ENCODE assay signal across 2 cellular contexts in genomic region chr1:53634571-53634979, GRCh38.
A peak's percentile ranks its signal among the peaks of the same experiment; 100 is the strongest.
TF ChIP-seq lines count a peak whose summit lies in the region.

No MANE protein-coding gene starts in this region.

TF ChIP-seq in HepG2, 621 proteins besides CTCF, POLR2A, EP300 and RAD21:
- TF ChIP-seq ZNF501 (CRISPR knock-in tag; IDR thresholded peaks at IDR 0.05), result no peak
- no peak for TF ChIP-seq YEATS4 (CRISPR knock-in tag; IDR thresholded peaks at IDR 0.05; ENCODE audit: borderline replicate concordance)
- TF ChIP-seq FIP1L1 (IDR thresholded peaks at IDR 0.05; ENCODE audit: borderline replicate concordance, insufficient read depth, low read depth, low read length), result no peak
- no peak for TF ChIP-seq ZSCAN30 (CRISPR knock-in tag; IDR thresholded peaks at IDR 0.05)
- TF ChIP-seq NONO (IDR thresholded peaks at IDR 0.05), result no peak
- no peak for TF ChIP-seq NONO (CRISPR knock-in tag; conservative IDR thresholded peaks at IDR 0.05)
- no peak for TF ChIP-seq ZNF20 (CRISPR knock-in tag; IDR thresholded peaks at IDR 0.05)
- TF ChIP-seq ZNF552 (CRISPR knock-in tag; IDR thresholded peaks at IDR 0.05; ENCODE audit: borderline replicate concordance), result no peak
- no peak for TF ChIP-seq HNF4A (CRISPR knock-in tag; IDR thresholded peaks at IDR 0.05)
- TF ChIP-seq KAT8 (CRISPR knock-in tag; IDR thresholded peaks at IDR 0.05), result no peak
- no peak for TF ChIP-seq SALL1 (CRISPR knock-in tag; IDR thresholded peaks at IDR 0.05)
- TF ChIP-seq HDAC1 (CRISPR knock-in tag; IDR thresholded peaks at IDR 0.05), result no peak
- TF ChIP-seq ZUFSP (CRISPR knock-in tag; IDR thresholded peaks at IDR 0.05; ENCODE audit: borderline replicate concordance), result no peak
- no peak for TF ChIP-seq ZNF503 (CRISPR knock-in tag; IDR thresholded peaks at IDR 0.05)
- no peak for TF ChIP-seq EEA1 (CRISPR knock-in tag; IDR thresholded peaks at IDR 0.05; ENCODE audit: borderline replicate concordance)
- no peak for TF ChIP-seq PHF5A (CRISPR knock-in tag; IDR thresholded peaks at IDR 0.05; ENCODE audit: low read depth, unreplicated experiment)
- no peak for TF ChIP-seq SNAPC4 (CRISPR knock-in tag; IDR thresholded peaks at IDR 0.05)
- no peak for TF ChIP-seq ZNF3 (CRISPR knock-in tag; IDR thresholded peaks at IDR 0.05)
- no peak for TF ChIP-seq MBNL3 (CRISPR knock-in tag; conservative IDR thresholded peaks at IDR 0.05)
TF ChIP-seq in HepG2: peak in this region for 0.

TF ChIP-seq in H1, 55 proteins besides CTCF, POLR2A, EP300 and RAD21:
- TF ChIP-seq TCF12 (IDR thresholded peaks at IDR 0.05; ENCODE audit: low read depth, low read length) (no peak), SP1 (IDR thresholded peaks at IDR 0.05; ENCODE audit: low read depth, low read length) (peak; percentile 52; the same call in 1 of the 2 replicates), JUN (IDR thresholded peaks at IDR 0.05; ENCODE audit: low read depth, low read length) (no peak), TEAD4 (IDR thresholded peaks at IDR 0.05; ENCODE audit: low read depth, low read length) (peak; percentile 42; the same call in 1 of the 2 replicates)
